In genomic region chr18:13726228-13726971, GRCh38 we compare ENCODE assay signal across 1 cellular context.
TF ChIP-seq lines count a peak whose summit lies in the region.

FAM210A (minus strand) TSS chr18:13726558; CDS start chr18:13682077, 44,481 bp downstream.
RNMT (plus strand) TSS chr18:13726673; CDS start chr18:13731518, 4,845 bp downstream.

TF ChIP-seq in K562, 482 proteins besides CTCF, POLR2A, EP300 and RAD21 (continued from another document):
- TF ChIP-seq ZNF280A (IDR thresholded peaks at IDR 0.05; ENCODE audit: low read depth, partially characterized antibody), result no peak
- TF ChIP-seq IRF2 (CRISPR knock-in tag; IDR thresholded peaks at IDR 0.05), result no peak
- no peak for TF ChIP-seq ZNF644 (tag; IDR thresholded peaks at IDR 0.05; ENCODE audit: low read depth)
- no peak for TF ChIP-seq ZNF316 (IDR thresholded peaks at IDR 0.05)
- peak; percentile 94 for TF ChIP-seq RAD51 (IDR thresholded peaks at IDR 0.05; ENCODE audit: borderline replicate concordance, low read depth)
- peak; percentile 65; the same call in 1 of the 2 replicates for TF ChIP-seq RNF2 (IDR thresholded peaks at IDR 0.05)
- TF ChIP-seq HINFP (tag; conservative IDR thresholded peaks at IDR 0.05; ENCODE audit: low read depth), result no peak
- no peak for TF ChIP-seq ZNF444 (CRISPR knock-in tag; IDR thresholded peaks at IDR 0.05)
- TF ChIP-seq BDP1 (IDR thresholded peaks at IDR 0.05; ENCODE audit: insufficient read depth, insufficient read length), result no peak
- TF ChIP-seq KAT2B (IDR thresholded peaks at IDR 0.05; ENCODE audit: low read depth, low read length), result no peak
- no peak for TF ChIP-seq GATAD2A (IDR thresholded peaks at IDR 0.05)
- no peak for TF ChIP-seq ZC3H11A (IDR thresholded peaks at IDR 0.05; ENCODE audit: low read depth, low read length)
- peak; percentile 76 for TF ChIP-seq PHF20 (IDR thresholded peaks at IDR 0.05; ENCODE audit: partially characterized antibody)
- TF ChIP-seq ZNF584 (CRISPR knock-in tag; IDR thresholded peaks at IDR 0.05; ENCODE audit: low read depth), result no peak
- TF ChIP-seq NELFE (IDR thresholded peaks at IDR 0.05; ENCODE audit: insufficient read depth, insufficient read length), result no peak
- TF ChIP-seq STAT6 (CRISPR knock-in tag; IDR thresholded peaks at IDR 0.05), result no peak
- TF ChIP-seq RBM15 (IDR thresholded peaks at IDR 0.05; ENCODE audit: insufficient read depth, low read length), result no peak
- TF ChIP-seq ZC3H8 (IDR thresholded peaks at IDR 0.05), result no peak
- TF ChIP-seq RUNX1 (IDR thresholded peaks at IDR 0.05; ENCODE audit: low read depth), result no peak
- TF ChIP-seq POLR2AphosphoS5 (IDR thresholded peaks at IDR 0.05; ENCODE audit: control insufficient read depth, insufficient read depth, low read depth, low read length), result peak; percentile 69; the same call in 1 of the 2 replicates
- TF ChIP-seq VEZF1 (CRISPR knock-in tag; IDR thresholded peaks at IDR 0.05), result peak; percentile 25; the same call in 1 of the 2 replicates
- TF ChIP-seq OTX1 (CRISPR knock-in tag; IDR thresholded peaks at IDR 0.05), result peak; percentile 81; the same call in 1 of the 2 replicates
- no peak for TF ChIP-seq REST (CRISPR knock-in tag; IDR thresholded peaks at IDR 0.05; ENCODE audit: low read depth)
- TF ChIP-seq MGA (IDR thresholded peaks at IDR 0.05), result peak; percentile 72
- peak; percentile 90 for TF ChIP-seq MXI1 (IDR thresholded peaks at IDR 0.05; ENCODE audit: low read depth, low read length)
- TF ChIP-seq FOXK2 (conservative IDR thresholded peaks at IDR 0.05 in 1 of 2, IDR thresholded peaks at IDR 0.05 in 1 of 2; ENCODE audit: low read depth in 2 of 2), result peak; percentile 92 to 93
- no peak for TF ChIP-seq TARDBP (IDR thresholded peaks at IDR 0.05)
- TF ChIP-seq ZNF717 (CRISPR knock-in tag; IDR thresholded peaks at IDR 0.05), result no peak
- no peak for TF ChIP-seq PCBP2 (IDR thresholded peaks at IDR 0.05; ENCODE audit: low read depth, low read length, poor library complexity, severe bottlenecking)
- TF ChIP-seq EZH2 (IDR thresholded peaks at IDR 0.05; ENCODE audit: borderline replicate concordance, low read depth, low read length), result no peak
- TF ChIP-seq SMARCA5 (IDR thresholded peaks at IDR 0.05), result no peak
- no peak for TF ChIP-seq ZNF398 (CRISPR knock-in tag; IDR thresholded peaks at IDR 0.05)
- no peak for TF ChIP-seq ARHGAP35 (IDR thresholded peaks at IDR 0.05; ENCODE audit: partially characterized antibody)
